Comparison of ENCODE assay signal across 27 cellular contexts in the genomic region with DNA sequence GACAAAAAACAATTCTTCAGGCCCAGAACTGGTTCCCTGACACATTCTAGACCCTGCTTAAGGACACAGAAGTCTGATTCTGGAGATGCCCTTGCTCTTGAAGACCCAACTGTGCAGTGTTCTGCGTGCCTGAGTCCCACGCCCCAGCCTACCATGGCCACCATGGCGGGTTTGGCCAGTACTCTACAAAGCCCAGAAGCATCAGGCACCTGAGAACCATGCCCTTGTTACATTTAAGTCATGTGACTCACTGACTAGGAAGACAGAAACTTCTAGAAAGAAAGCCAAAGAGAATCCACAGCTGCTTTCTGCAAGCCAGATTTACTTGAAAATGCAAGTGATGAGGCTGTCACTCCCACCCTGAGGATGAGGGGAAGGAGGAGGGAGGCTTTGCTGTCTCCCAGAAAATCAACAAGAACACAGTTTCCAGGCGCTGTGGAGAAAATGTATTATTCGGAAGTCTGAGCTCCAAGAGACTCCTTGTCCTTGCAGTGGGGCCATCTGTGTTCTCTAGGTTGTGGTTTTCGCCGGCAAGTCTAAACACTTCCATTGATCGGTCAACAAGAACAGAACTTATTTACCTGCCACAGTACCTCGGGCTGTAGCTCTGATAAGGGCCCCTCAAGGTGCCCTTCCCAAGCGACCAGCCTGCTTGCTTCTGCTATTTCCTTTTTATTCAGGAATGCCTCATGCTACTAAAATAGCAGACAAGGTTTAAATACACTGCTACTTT.
"Had no signal": no experiment of that assay in that cellular context is flagged by ENCODE, and none has a peak within 500 bp of the region (broad histone marks: within the 10 kb centered on the region; RNA-seq: fewer than 3 reads in every experiment).

No MANE protein-coding gene starts in this region.

- H3K36me3 Mint-ChIP-seq: activated CD4-positive, alpha-beta memory T cell treated with anti-CD3 and anti-CD28 coated beads for 36 hours; activated naive CD4-positive, alpha-beta T cell treated with anti-CD3 and anti-CD28 coated beads, Interleukin-2, amount 10 ng/mL, durations not matched to agents 7 days and 5 days; activated naive CD8-positive, alpha-beta T cell treated with anti-CD3 and anti-CD28 coated beads, Interleukin-2, amount 10 ng/mL, durations not matched to agents 7 days and 5 days; natural killer cell; stimulated activated naive B cell treated with anti-CD40 and anti-IgM and Interleukin-4, amounts not matched to agents 10 μg/mL and 1 μg/mL and 100 μg/mL, for 72 hours had no signal

- FAIRE-seq: islet of Langerhans, small intestine had no signal

- H3K4me3 ChIP-seq: esophagus squamous epithelium, left lung, lower lobe of right lung, upper lobe of left lung had no signal

- H3K9me3 Mint-ChIP-seq: activated CD4-positive, alpha-beta memory T cell treated with anti-CD3 and anti-CD28 coated beads for 36 hours; activated CD4-positive, alpha-beta T cell treated with anti-CD3 and anti-CD28 coated beads, Interleukin-2, amount 10 ng/mL, durations not matched to agents 24 days and 14 days; activated naive CD4-positive, alpha-beta T cell treated with anti-CD3 and anti-CD28 coated beads, Interleukin-2, amount 10 ng/mL, durations not matched to agents 7 days and 5 days; activated naive CD8-positive, alpha-beta T cell treated with anti-CD3 and anti-CD28 coated beads, Interleukin-2, amount 10 ng/mL, durations not matched to agents 7 days and 5 days; activated T-helper 1 cell treated with anti-CD3 and anti-CD28 coated beads, Interleukin-12 subunit alpha, Interleukin-12 subunit beta, Interleukin-2, Interleukin-4 antibody, amounts not matched to agents 30 ng/mL and 10 ng/mL and 1 ng/mL, durations not matched to agents 14 hours and 24 hours and 36 hours; central memory CD8-positive, alpha-beta T cell; dendritic cell treated with granulocyte-macrophage colony-stimulating factor and Interleukin-4, amounts not matched to agents 40 ng/mL and 50 ng/mL, for 4 days; endodermal cell; natural killer cell; stimulated activated naive B cell treated with anti-CD40 and anti-IgM and Interleukin-4, amounts not matched to agents 10 μg/mL and 1 μg/mL and 100 μg/mL, for 72 hours had no signal

- H3K9me3 ChIP-seq: esophagus squamous epithelium, left lung, lower lobe of right lung, upper lobe of left lung had no signal

- H3K4me1 Mint-ChIP-seq: stimulated activated naive B cell treated with anti-CD40 and anti-IgM and Interleukin-4, amounts not matched to agents 10 μg/mL and 1 μg/mL and 100 μg/mL, for 72 hours had no signal

- ATAC-seq: left lung; lower lobe of right lung; natural killer cell; sciatic nerve; stimulated activated naive B cell treated with anti-CD40 and anti-IgM and Interleukin-4, amounts not matched to agents 10 μg/mL and 1 μg/mL and 100 μg/mL, for 72 hours; T-helper 17 cell had no signal

- H3K27ac Mint-ChIP-seq: activated CD4-positive, alpha-beta memory T cell treated with anti-CD3 and anti-CD28 coated beads for 36 hours; activated CD4-positive, alpha-beta T cell treated with anti-CD3 and anti-CD28 coated beads, Interleukin-2, amount 10 ng/mL, durations not matched to agents 24 days and 14 days; activated naive CD4-positive, alpha-beta T cell treated with anti-CD3 and anti-CD28 coated beads, Interleukin-2, amount 10 ng/mL, durations not matched to agents 7 days and 5 days; activated naive CD8-positive, alpha-beta T cell treated with anti-CD3 and anti-CD28 coated beads, Interleukin-2, amount 10 ng/mL, durations not matched to agents 7 days and 5 days; activated T-helper 1 cell treated with anti-CD3 and anti-CD28 coated beads, Interleukin-12 subunit alpha, Interleukin-12 subunit beta, Interleukin-2, Interleukin-4 antibody, amounts not matched to agents 30 ng/mL and 10 ng/mL and 1 ng/mL, durations not matched to agents 14 hours and 24 hours and 36 hours; dendritic cell treated with granulocyte-macrophage colony-stimulating factor and Interleukin-4, amounts not matched to agents 40 ng/mL and 50 ng/mL, for 4 days; endodermal cell; natural killer cell; stimulated activated naive B cell treated with anti-CD40 and anti-IgM and Interleukin-4, amounts not matched to agents 10 μg/mL and 1 μg/mL and 100 μg/mL, for 72 hours; T-helper 17 cell had no signal

- H3K27me3 Mint-ChIP-seq: dendritic cell treated with granulocyte-macrophage colony-stimulating factor and Interleukin-4, amounts not matched to agents 40 ng/mL and 50 ng/mL, for 4 days had no signal

- H3K27ac ChIP-seq: left lung, lower lobe of right lung, upper lobe of left lung, WERI-Rb-1 had no signal

- H3K36me3 ChIP-seq: esophagus squamous epithelium, left lung, lower lobe of right lung, upper lobe of left lung, WERI-Rb-1 had no signal

- H3K27me3 ChIP-seq: esophagus squamous epithelium, left lung, upper lobe of left lung had no signal

- H3K4me3 Mint-ChIP-seq: activated CD4-positive, alpha-beta memory T cell treated with anti-CD3 and anti-CD28 coated beads for 36 hours; activated CD4-positive, alpha-beta T cell treated with anti-CD3 and anti-CD28 coated beads, Interleukin-2, amount 10 ng/mL, durations not matched to agents 24 days and 14 days; activated naive CD4-positive, alpha-beta T cell treated with anti-CD3 and anti-CD28 coated beads, Interleukin-2, amount 10 ng/mL, durations not matched to agents 7 days and 5 days; activated naive CD8-positive, alpha-beta T cell treated with anti-CD3 and anti-CD28 coated beads, Interleukin-2, amount 10 ng/mL, durations not matched to agents 7 days and 5 days; activated T-helper 1 cell treated with anti-CD3 and anti-CD28 coated beads, Interleukin-12 subunit alpha, Interleukin-12 subunit beta, Interleukin-2, Interleukin-4 antibody, amounts not matched to agents 30 ng/mL and 10 ng/mL and 1 ng/mL, durations not matched to agents 14 hours and 24 hours and 36 hours; central memory CD8-positive, alpha-beta T cell; dendritic cell treated with granulocyte-macrophage colony-stimulating factor and Interleukin-4, amounts not matched to agents 40 ng/mL and 50 ng/mL, for 4 days; endodermal cell; natural killer cell; stimulated activated naive B cell treated with anti-CD40 and anti-IgM and Interleukin-4, amounts not matched to agents 10 μg/mL and 1 μg/mL and 100 μg/mL, for 72 hours; T-helper 17 cell had no signal

- DNase-seq: activated CD4-positive, alpha-beta memory T cell treated with anti-CD3 and anti-CD28 coated beads for 36 hours; activated CD4-positive, alpha-beta T cell treated with anti-CD3 and anti-CD28 coated beads, Interleukin-2, amount 10 ng/mL, durations not matched to agents 24 days and 14 days; activated CD4-positive, CD25-positive, alpha-beta regulatory T cell treated with anti-CD3 and anti-CD28 coated beads, Interleukin-2, amount 50 U/mL, for 72 hours; activated CD8-positive, alpha-beta memory T cell treated with anti-CD3 and anti-CD28 coated beads, Interleukin-2, amount 50 U/mL, for 4 hours; activated gamma-delta T cell; activated naive CD4-positive, alpha-beta T cell treated with anti-CD3 and anti-CD28 coated beads, Interleukin-2, amount 10 ng/mL, durations not matched to agents 7 days and 5 days; activated naive CD8-positive, alpha-beta T cell treated with anti-CD3 and anti-CD28 coated beads, Interleukin-2, amount 10 ng/mL, durations not matched to agents 7 days and 5 days; activated T-cell treated with anti-CD3 and anti-CD28 coated beads, Interleukin-2, amount 50 U/mL, for 1 hour; endodermal cell; esophagus squamous epithelium; foreskin melanocyte; left lung; lower lobe of right lung; mesendoderm; natural killer cell; small intestine; stimulated activated CD4-positive, alpha-beta T cell treated with anti-CD3 and anti-CD28 coated beads, Interleukin-4, amount 100 ng/mL, for 24 hours; stimulated activated naive B cell treated with anti-CD40 and anti-IgM and Interleukin-4, amounts not matched to agents 10 μg/mL and 1 μg/mL and 100 μg/mL, for 72 hours; T-helper 17 cell; T1000; WERI-Rb-1 had no signal
